8 cellular contexts compared by ENCODE assay signal in genomic region chr7:128863433-128863989, GRCh38. TPM values are rescaled to one million over a fixed set of nuclear protein-coding genes. Genes with fewer than 3 reads are reported as not detected.
DNase-seq lines count a peak whose midpoint lies in the region; ATAC-seq lines count a peak whose summit lies in the region.

No MANE protein-coding gene starts in this region.

- peak overlapping the region in 1 of 2 experiments; percentile 24 for H3K4ac ChIP-seq in mesenchymal stem cell (ENCODE audit: low read depth in 1 of 2, low read length in 2 of 2)

- H2BK12ac ChIP-seq in mesenchymal stem cell (ENCODE audit: low read length in 2 of 2): no peak overlapping the region

- peak overlapping the region; percentile 4 for H3K27ac ChIP-seq in mesenchymal stem cell (ENCODE audit: low read length, poor library complexity, severe bottlenecking)

- H2BK5ac ChIP-seq in mesenchymal stem cell (ENCODE audit: low read depth, low read length, poor library complexity, severe bottlenecking): no peak overlapping the region

- H3K27me3 ChIP-seq in mesenchymal stem cell (ENCODE audit: control insufficient read depth in 1 of 2, insufficient read depth in 1 of 2, low read length in 2 of 2): peaks cover 0 to under 1% of the 10 kb centered on the region in 2 experiments

- WGBS in mesenchymal stem cell: 6% methylated on average over 5 of the region's 6 CpGs

- peak overlapping the region; percentile 80 for H2AFZ ChIP-seq in mesenchymal stem cell (ENCODE audit: low read depth, low read length)

- peak; percentile 30 for ATAC-seq in stimulated activated naive CD8-positive, alpha-beta T cell treated with anti-CD3 and anti-CD28 coated beads, Interleukin-15, Interleukin-2, amounts not matched to agents 100 U/mL and 50 U/mL, for 24 hours

- H3K23ac ChIP-seq in mesenchymal stem cell (ENCODE audit: low read length in 2 of 2): no peak overlapping the region

- peak overlapping the region; percentile 89 for H3K4me2 ChIP-seq in mesenchymal stem cell (ENCODE audit: low read length, poor library complexity, severe bottlenecking)

- H3K4me3 ChIP-seq in mesenchymal stem cell (ENCODE audit: insufficient read depth in 1 of 2, low read depth in 1 of 2, low read length in 2 of 2): peak overlapping the region; percentile 87 to 88

- H4K91ac ChIP-seq in mesenchymal stem cell (ENCODE audit: low read length): peak overlapping the region; percentile 25

- no peak overlapping the region for H2BK15ac ChIP-seq in mesenchymal stem cell (ENCODE audit: low read depth, poor library complexity, severe bottlenecking)

- peaks cover 27 to 41% of the 10 kb centered on the region in 2 experiments for H3K36me3 ChIP-seq in mesenchymal stem cell (ENCODE audit: control insufficient read depth in 1 of 2, insufficient read depth in 2 of 2, low read depth in 1 of 2, low read length in 2 of 2)

- peak; percentile 50 to 78 for DNase-seq in NCI-H2081 (lab: John Stamatoyannopoulos, UW)
- DNase-seq in NCI-H2081 treated with DMSO at 0.1 percent for 48 hours (lab: John Stamatoyannopoulos, UW): no peak
- peak; percentile 64 for DNase-seq in HCEC 1CT
- DNase-seq in NAMALWA (ENCODE audit: low spot score): peak; percentile 90
- DNase-seq in UCSD-AML1 (lab: John Stamatoyannopoulos, UW; ENCODE audit: unreplicated experiment): peak; percentile 25
- DNase-seq in dermis blood vessel endothelial cell: peak; percentile 84
- DNase-seq in mesenchymal stem cell: peak; percentile 84
- peak; percentile 54 for DNase-seq in stimulated activated naive CD8-positive, alpha-beta T cell treated with anti-CD3 and anti-CD28 coated beads, Interleukin-15, Interleukin-2, amounts not matched to agents 100 U/mL and 50 U/mL, for 24 hours

- H3K18ac ChIP-seq in mesenchymal stem cell (ENCODE audit: low read depth in 1 of 2, low read length in 2 of 2): peak overlapping the region; percentile 84 to 92

- peaks cover 31% of the 10 kb centered on the region for H3K4me1 ChIP-seq in mesenchymal stem cell (ENCODE audit: control insufficient read depth, insufficient read depth, low read depth, low read length)

- no peak overlapping the region for H2AK5ac ChIP-seq in mesenchymal stem cell (ENCODE audit: low read length, severe bottlenecking)

- H3K9me3 ChIP-seq in mesenchymal stem cell (ENCODE audit: control insufficient read depth, low read length): no peaks in the 10 kb centered on the region

- peak overlapping the region; percentile 97 for H3K9ac ChIP-seq in mesenchymal stem cell (ENCODE audit: low read length)

- H3K14ac ChIP-seq in mesenchymal stem cell (ENCODE audit: low read length in 2 of 2): no peak overlapping the region

- peaks cover 15% of the 10 kb centered on the region for H3K79me1 ChIP-seq in mesenchymal stem cell (replicated peaks; ENCODE audit: low read length, poor library complexity, severe bottlenecking)

- no peak overlapping the region for H2BK120ac ChIP-seq in mesenchymal stem cell (ENCODE audit: low read depth, low read length)

- H4K8ac ChIP-seq in mesenchymal stem cell (ENCODE audit: low read length): no peak overlapping the region

RNA-seq across cellular contexts. Expression of gene ATP6V1F, which starts 0.9 kb away (rescaled TPM):
- 86.5 and 93.1 TPM in 2 replicates for total RNA-seq in dermis blood vessel endothelial cell
- 413 TPM for polyA plus RNA-seq in mesenchymal stem cell (2013, experiment 1 of 2)
- polyA plus RNA-seq in mesenchymal stem cell (2013, experiment 2 of 2): 407 TPM

RNA-seq across cellular contexts. Expression of gene FLNC, which starts 33.3 kb away (rescaled TPM):
- total RNA-seq in dermis blood vessel endothelial cell: 117 and 331 TPM in 2 replicates
- 25.9 TPM for polyA plus RNA-seq in mesenchymal stem cell (2013, experiment 1 of 2)
- polyA plus RNA-seq in mesenchymal stem cell (2013, experiment 2 of 2): 23.7 TPM

RNA-seq across cellular contexts. Expression of gene KCP, which starts 47.0 kb away (rescaled TPM):
- total RNA-seq in dermis blood vessel endothelial cell: 0.17 TPM in 1 of 2 replicates, not detected in the other
- polyA plus RNA-seq in mesenchymal stem cell (2013, experiment 1 of 2): 3.4 TPM
- 3.1 TPM for polyA plus RNA-seq in mesenchymal stem cell (2013, experiment 2 of 2)
